ENCODE assay signal across 2 cellular contexts in genomic region chr5:90930062-90930461, GRCh38.
TF ChIP-seq lines count a peak whose summit lies in the region.

No MANE protein-coding gene starts in this region.

TF ChIP-seq in liver, 16 proteins besides CTCF, POLR2A, EP300 and RAD21:
- TF ChIP-seq EGR1 (IDR thresholded peaks at IDR 0.05; ENCODE audit: low read depth in 2 of 2) (no peak), ZBTB33 (IDR thresholded peaks at IDR 0.05) (no peak), YY1 (IDR thresholded peaks at IDR 0.05) (peak; percentile 31), FOXA2 (IDR thresholded peaks at IDR 0.05) (peak; percentile 48), HNF4A (conservative IDR thresholded peaks at IDR 0.05) (peak in 1 of 2 donors; percentile 20)
TF ChIP-seq in liver: peak in this region for 3.

TF ChIP-seq in HepG2, 621 proteins besides CTCF, POLR2A, EP300 and RAD21:
- TF ChIP-seq ZNF761 (CRISPR knock-in tag; conservative IDR thresholded peaks at IDR 0.05) (no peak), KMT2A (CRISPR knock-in tag; IDR thresholded peaks at IDR 0.05) (no peak), ZNF432 (CRISPR knock-in tag; IDR thresholded peaks at IDR 0.05; ENCODE audit: borderline replicate concordance) (no peak), ZNF780A (CRISPR knock-in tag; IDR thresholded peaks at IDR 0.05) (no peak), ZNF234 (CRISPR knock-in tag; conservative IDR thresholded peaks at IDR 0.05) (no peak)
